ENCODE assay signal across 10 cellular contexts in genomic region chr13:26656919-26657318, GRCh38.
DNase-seq lines count a peak whose midpoint lies in the region; ATAC-seq, FAIRE-seq and TF ChIP-seq lines count a peak whose summit lies in the region.
"Had no signal": no experiment of that assay in that cellular context is flagged by ENCODE, and none has a peak within 500 bp of the region (broad histone marks: within the 10 kb centered on the region; RNA-seq: fewer than 3 reads in every experiment).

No MANE protein-coding gene starts in this region.

- H3K4me3 ChIP-seq in BE2C (ENCODE audit: low read depth, low read length) (no peak overlapping the region), astrocyte (ENCODE audit: insufficient read depth, low read depth, low read length) (no peak overlapping the region), left lung (no peak overlapping the region), hepatocyte (no peak overlapping the region), small intestine (ENCODE audit: low read depth in 1 of 2, low read length in 2 of 2) (no peak overlapping the region)
- H3K4me3 ChIP-seq in Jurkat, Clone E6-1 (ENCODE audit: low read length), result no peak overlapping the region
- H3K4me3 ChIP-seq: mucosa of descending colon had no signal

- H3K36me3 ChIP-seq in BE2C (no peaks in the 10 kb centered on the region), astrocyte (ENCODE audit: insufficient read depth, low read length) (no peaks in the 10 kb centered on the region), left lung (no peaks in the 10 kb centered on the region), hepatocyte (replicated peaks; ENCODE audit: insufficient read depth, low read depth) (no peaks in the 10 kb centered on the region), small intestine (ENCODE audit: control insufficient read depth in 2 of 2, insufficient read depth in 2 of 2, low read length in 2 of 2) (no peaks in the 10 kb centered on the region)

- DNase-seq in BE2C (no peak), astrocyte (ENCODE audit: low read depth) (peak; percentile 52), left lung (no peak), hepatocyte (ENCODE audit: low spot score) (no peak), small intestine (no peak), NCI-H2081 (lab: John Stamatoyannopoulos, UW) (no peak), GF-D8 (lab: John Stamatoyannopoulos, UW) (no peak)
- DNase-seq in Jurkat, Clone E6-1 (ENCODE audit: low read depth, low spot score), result peak; percentile 37
- DNase-seq: mucosa of descending colon had no signal

- intact Hi-C loops in left lung (cut with DNase I), result no loop called here

- no peak overlapping the region for H3K4me2 ChIP-seq in astrocyte (ENCODE audit: low read length)
- no peak overlapping the region for H3K4me2 ChIP-seq in hepatocyte

- TF ChIP-seq CTCF in BE2C (IDR thresholded peaks at IDR 0.05; ENCODE audit: low read depth, low read length) (peak; percentile 17; the same call in 1 of the 2 replicates), astrocyte (IDR thresholded peaks at IDR 0.05; ENCODE audit: insufficient read depth, low read depth, low read length) (peak; percentile 18), left lung (IDR thresholded peaks at IDR 0.05) (no peak), hepatocyte (IDR thresholded peaks at IDR 0.05; ENCODE audit: poor library complexity) (no peak)

- H3K9ac ChIP-seq in astrocyte (ENCODE audit: low read length), result no peak overlapping the region

- no peaks in the 10 kb centered on the region; the same call in 1 of the 2 replicates for H3K27me3 ChIP-seq in BE2C
- H3K27me3 ChIP-seq in astrocyte (ENCODE audit: insufficient read depth, low read length), result no peaks in the 10 kb centered on the region
- H3K27me3 ChIP-seq in left lung, result no peaks in the 10 kb centered on the region
- H3K27me3 ChIP-seq in hepatocyte, result no peaks in the 10 kb centered on the region
- no peaks in the 10 kb centered on the region for H3K27me3 ChIP-seq in small intestine (ENCODE audit: control insufficient read depth in 2 of 2, insufficient read depth in 2 of 2, low read length in 2 of 2)

- no peak overlapping the region for H3K27ac Mint-ChIP-seq in astrocyte (ENCODE audit: unreplicated experiment)

- no peak overlapping the region for H3K4me3 Mint-ChIP-seq in astrocyte (ENCODE audit: unreplicated experiment)

- H3K79me2 ChIP-seq in astrocyte (ENCODE audit: insufficient read depth, low read length), result no peaks in the 10 kb centered on the region
- no peaks in the 10 kb centered on the region for H3K79me2 ChIP-seq in hepatocyte

- H3K9me3 Mint-ChIP-seq in astrocyte (ENCODE audit: unreplicated experiment), result no peaks in the 10 kb centered on the region

- H4K20me1 ChIP-seq in astrocyte (ENCODE audit: insufficient read depth, low read length) (peaks cover 12% of the 10 kb centered on the region), hepatocyte (ENCODE audit: insufficient read depth, poor library complexity, severe bottlenecking) (no peaks in the 10 kb centered on the region)

- no peaks in the 10 kb centered on the region for H3K9me3 ChIP-seq in BE2C
- no peaks in the 10 kb centered on the region for H3K9me3 ChIP-seq in astrocyte (ENCODE audit: insufficient read depth, low read depth, low read length)
- no peaks in the 10 kb centered on the region for H3K9me3 ChIP-seq in left lung
- H3K9me3 ChIP-seq in hepatocyte (ENCODE audit: low read depth), result no peaks in the 10 kb centered on the region
- H3K9me3 ChIP-seq in small intestine (ENCODE audit: control insufficient read depth, low read depth), result no peaks in the 10 kb centered on the region
- H3K9me3 ChIP-seq: mucosa of descending colon had no signal

- H3K36me3 Mint-ChIP-seq in astrocyte (ENCODE audit: low read depth, unreplicated experiment), result peaks cover 2% of the 10 kb centered on the region

- H3K27ac ChIP-seq in astrocyte (ENCODE audit: low read depth, low read length), result no peak overlapping the region
- no peak overlapping the region for H3K27ac ChIP-seq in left lung
- no peak overlapping the region for H3K27ac ChIP-seq in hepatocyte
- no peak overlapping the region for H3K27ac ChIP-seq in small intestine (ENCODE audit: low read depth in 1 of 2, low read length in 1 of 2)
- H3K27ac ChIP-seq: epithelial cell of prostate had no signal

- H3K9me2 ChIP-seq in hepatocyte (replicated peaks; ENCODE audit: insufficient read depth), result no peaks in the 10 kb centered on the region

- peak; percentile 48 for ATAC-seq in left lung
- ATAC-seq: mucosa of descending colon had no signal

- FAIRE-seq in astrocyte (lab: Jason Lieb, UNC), result no peak
- FAIRE-seq in small intestine (lab: Jason Lieb, UNC), result no peak

- H3K4me1 ChIP-seq in BE2C (no peaks in the 10 kb centered on the region), astrocyte (ENCODE audit: insufficient read depth, low read length) (no peaks in the 10 kb centered on the region), left lung (no peaks in the 10 kb centered on the region), hepatocyte (ENCODE audit: insufficient read depth) (no peaks in the 10 kb centered on the region), small intestine (ENCODE audit: control insufficient read depth in 2 of 2, insufficient read depth in 1 of 2, low read depth in 1 of 2, low read length in 1 of 2) (no peaks in the 10 kb centered on the region)

- H2AFZ ChIP-seq in astrocyte (ENCODE audit: low read depth, low read length) (no peak overlapping the region), hepatocyte (no peak overlapping the region)

- H3K4me1 Mint-ChIP-seq in astrocyte (ENCODE audit: low read depth, unreplicated experiment), result no peaks in the 10 kb centered on the region

- H3K27me3 Mint-ChIP-seq in astrocyte (ENCODE audit: low read depth, unreplicated experiment), result no peaks in the 10 kb centered on the region

- 62% methylated on average over 4 of the region's 4 CpGs for WGBS in hepatocyte (ENCODE audit: low lambda C conversion rate, missing lambda C conversion rate)
- 51 to 68% (median 55%) methylated on average over 4 of the region's 4 CpGs for WGBS in small intestine, 3 donors

Comparison
In these comparisons a context has a peak if more than half of its experiments do, and no peak if none do; other contexts are left out.
1. DNase-seq: peak in Jurkat, Clone E6-1 (single experiment) and astrocyte (single experiment); none in BE2C (single experiment), left lung (0 of 2), hepatocyte (single experiment), small intestine (single experiment), NCI-H2081 (0 of 2) and GF-D8 (single experiment).
2. CTCF ChIP-seq: peak in BE2C (single experiment) and astrocyte (single experiment); none in left lung (0 of 2) and hepatocyte (single experiment).